19 cellular contexts compared by ENCODE assay signal in genomic region chr6:156185113-156185512, GRCh38.
"Had no signal": no experiment of that assay in that cellular context is flagged by ENCODE, and none has a peak within 500 bp of the region (broad histone marks: within the 10 kb centered on the region; RNA-seq: fewer than 3 reads in every experiment).

No MANE protein-coding gene starts in this region.

- H3K27ac ChIP-seq: epithelial cell of prostate, gastroesophageal sphincter, left lung, psoas muscle, right lobe of liver, tibial artery, vagina had no signal

- H3K9me3 Mint-ChIP-seq: activated T-helper 2 cell treated with anti-CD3 and anti-CD28 coated beads, Interferon-gamma antibody, Interleukin-2, Interleukin-4, amounts not matched to agents 10 μg/mL and 5 μg/mL and 100 μg/mL, durations not matched to agents 14 hours and 24 hours and 36 hours had no signal

- H3K9me3 ChIP-seq: gastroesophageal sphincter, left lung, right lobe of liver, tibial artery, vagina had no signal

- H3K36me3 Mint-ChIP-seq: activated naive CD4-positive, alpha-beta T cell treated with anti-CD3 and anti-CD28 coated beads, Interleukin-2, amount 50 U/mL, for 72 hours; brain; stimulated activated effector memory CD8-positive, alpha-beta T cell treated with anti-CD3 and anti-CD28 coated beads, Interleukin-12 subunit alpha, Interleukin-12 subunit beta, amount 100 ng/mL, for 72 hours had no signal

- DNase-seq: activated CD4-positive, alpha-beta T cell treated with anti-CD3 and anti-CD28 coated beads for 1 hour; activated CD8-positive, alpha-beta memory T cell treated with anti-CD3 and anti-CD28 coated beads for 24 hours; amygdala; cortex of kidney; effector CD8-positive, alpha-beta T cell; left lung; occipital lobe; psoas muscle; right lobe of liver; tibial artery had no signal

- H3K27ac Mint-ChIP-seq: activated naive CD4-positive, alpha-beta T cell treated with anti-CD3 and anti-CD28 coated beads, Interleukin-2, amount 50 U/mL, for 72 hours; activated T-helper 2 cell treated with anti-CD3 and anti-CD28 coated beads, Interferon-gamma antibody, Interleukin-2, Interleukin-4, amounts not matched to agents 10 μg/mL and 5 μg/mL and 100 μg/mL, durations not matched to agents 14 hours and 24 hours and 36 hours; brain; nephron; stimulated activated effector memory CD8-positive, alpha-beta T cell treated with anti-CD3 and anti-CD28 coated beads, Interleukin-12 subunit alpha, Interleukin-12 subunit beta, amount 100 ng/mL, for 72 hours had no signal

- H3K4me1 ChIP-seq: gastroesophageal sphincter, left lung, psoas muscle, right lobe of liver, tibial artery, vagina had no signal

- H3K27me3 Mint-ChIP-seq: central memory CD8-positive, alpha-beta T cell had no signal

- H3K4me1 Mint-ChIP-seq: brain; central memory CD8-positive, alpha-beta T cell; nephron; stimulated activated effector memory CD8-positive, alpha-beta T cell treated with anti-CD3 and anti-CD28 coated beads, Interleukin-12 subunit alpha, Interleukin-12 subunit beta, amount 100 ng/mL, for 72 hours had no signal

- H3K36me3 ChIP-seq: gastroesophageal sphincter, left lung, right lobe of liver, tibial artery, vagina had no signal

- H3K4me3 ChIP-seq: gastroesophageal sphincter, left lung, psoas muscle, right lobe of liver, tibial artery, vagina had no signal

- H3K4me3 Mint-ChIP-seq: brain; central memory CD8-positive, alpha-beta T cell; nephron; stimulated activated effector memory CD8-positive, alpha-beta T cell treated with anti-CD3 and anti-CD28 coated beads, Interleukin-12 subunit alpha, Interleukin-12 subunit beta, amount 100 ng/mL, for 72 hours had no signal
